Comparison of ENCODE assay signal across 14 cellular contexts in the genomic region with DNA sequence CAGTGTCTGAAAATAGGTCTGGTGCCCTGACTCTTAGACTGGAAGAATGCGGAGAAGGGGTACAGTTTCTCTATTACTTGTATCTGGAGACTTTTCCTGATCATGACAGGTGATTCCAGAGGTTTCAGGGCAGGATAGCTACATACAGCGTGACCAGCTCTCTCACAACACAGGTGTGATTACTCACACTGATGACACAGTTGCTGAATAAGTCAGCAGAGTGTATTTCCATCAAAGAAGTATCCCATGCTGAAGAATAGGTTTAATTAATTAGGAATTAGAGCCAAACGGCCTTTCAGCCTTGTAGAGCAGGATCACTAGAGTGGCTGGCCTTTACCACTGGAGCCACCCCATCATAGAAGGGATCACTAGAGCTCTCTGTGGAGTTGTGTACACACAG.
DNase-seq lines count a peak whose midpoint lies in the region; ATAC-seq and TF ChIP-seq lines count a peak whose summit lies in the region.
"Had no signal": no experiment of that assay in that cellular context is flagged by ENCODE, and none has a peak within 500 bp of the region (broad histone marks: within the 10 kb centered on the region; RNA-seq: fewer than 3 reads in every experiment).

No MANE protein-coding gene starts in this region.

- no peaks in the 10 kb centered on the region for H3K27me3 ChIP-seq in CD4-positive, alpha-beta T cell (ENCODE audit: control insufficient read depth, insufficient read depth, low read length)
- H3K27me3 ChIP-seq: BLaER1 had no signal

- H3K4me3 Mint-ChIP-seq in osteocyte (ENCODE audit: unreplicated experiment) = no peak overlapping the region
- H3K4me3 Mint-ChIP-seq in CD4-positive, alpha-beta T cell = no peak overlapping the region
- H3K4me3 Mint-ChIP-seq: CD14-positive monocyte; CD8-positive, alpha-beta T cell; GM23338 had no signal

- DNase-seq in DMS53 (lab: John Stamatoyannopoulos, UW) (peak; percentile 20), DMS53 treated with DMSO at 0.1 percent for 48 hours (lab: John Stamatoyannopoulos, UW; ENCODE audit: unreplicated experiment) (no peak), NCI-H69 (lab: John Stamatoyannopoulos, UW) (peak; percentile 21), osteocyte (ENCODE audit: extremely low spot score, unreplicated experiment) (peak; percentile 21), NCI-H1092 treated with DMSO at 0.1 percent for 48 hours (lab: John Stamatoyannopoulos, UW) (no peak)
- no peak for DNase-seq in CD4-positive, alpha-beta T cell
- DNase-seq: Calu3; CD8-positive, alpha-beta T cell; HCEC 1CT had no signal

- H3K4me1 Mint-ChIP-seq in osteocyte (ENCODE audit: unreplicated experiment) = no peaks in the 10 kb centered on the region
- H3K4me1 Mint-ChIP-seq in CD4-positive, alpha-beta T cell (ENCODE audit: low read depth) = no peaks in the 10 kb centered on the region
- H3K4me1 Mint-ChIP-seq: CD14-positive monocyte had no signal

- H3K36me3 Mint-ChIP-seq in osteocyte (ENCODE audit: unreplicated experiment) = no peaks in the 10 kb centered on the region
- H3K36me3 Mint-ChIP-seq in CD4-positive, alpha-beta T cell (ENCODE audit: low read depth) = no peaks in the 10 kb centered on the region
- H3K36me3 Mint-ChIP-seq: CD14-positive monocyte; CD8-positive, alpha-beta T cell had no signal

- no peaks in the 10 kb centered on the region for H3K9me3 ChIP-seq in CD4-positive, alpha-beta T cell (ENCODE audit: control insufficient read depth, low read length)
- H3K9me3 ChIP-seq: BLaER1 had no signal

- no peak for TF ChIP-seq CTCF in osteocyte (IDR thresholded peaks at IDR 0.05)
- no peak for TF ChIP-seq CTCF in CD4-positive, alpha-beta T cell (IDR thresholded peaks at IDR 0.05)

- H3K27ac Mint-ChIP-seq in osteocyte (ENCODE audit: unreplicated experiment) = no peak overlapping the region
- no peak overlapping the region for H3K27ac Mint-ChIP-seq in CD4-positive, alpha-beta T cell
- H3K27ac Mint-ChIP-seq: CD14-positive monocyte; CD8-positive, alpha-beta T cell; GM23338 had no signal

- intact Hi-C loops in CD4-positive, alpha-beta T cell (cut with DNase I, micrococcal nuclease) = no loop called here

- CTCF ChIA-PET in CD4-positive, alpha-beta T cell (lab: Charles Lee) = no interaction called here

- peak; percentile 57 for ATAC-seq in esophagus mucosa
- ATAC-seq in CD4-positive, alpha-beta T cell (ENCODE audit: poor library complexity) = no peak
- ATAC-seq: CD8-positive, alpha-beta T cell; GM23338 had no signal

- H3K27ac ChIP-seq in CD4-positive, alpha-beta T cell (ENCODE audit: low read depth, low read length) = no peak overlapping the region
- H3K27ac ChIP-seq: 22Rv1, BLaER1 had no signal

- POLR2A ChIA-PET in CD4-positive, alpha-beta T cell (lab: Charles Lee) = no interaction called here

- no peaks in the 10 kb centered on the region for H3K27me3 Mint-ChIP-seq in osteocyte (ENCODE audit: unreplicated experiment)
- no peaks in the 10 kb centered on the region for H3K27me3 Mint-ChIP-seq in CD4-positive, alpha-beta T cell

- H3K9me3 Mint-ChIP-seq in osteocyte (ENCODE audit: unreplicated experiment) = no peaks in the 10 kb centered on the region
- no peaks in the 10 kb centered on the region for H3K9me3 Mint-ChIP-seq in CD4-positive, alpha-beta T cell
- H3K9me3 Mint-ChIP-seq: CD8-positive, alpha-beta T cell; GM23338 had no signal

Comparison
In these comparisons a context has a peak if more than half of its experiments do, and no peak if none do; other contexts are left out.
1. DNase-seq: peak in DMS53 (single experiment), NCI-H69 (single experiment) and osteocyte (single experiment); none in DMS53 treated with DMSO at 0.1 percent for 48 hours (single experiment), NCI-H1092 treated with DMSO at 0.1 percent for 48 hours (single experiment) and CD4-positive, alpha-beta T cell (0 of 10).